In the genomic region with DNA sequence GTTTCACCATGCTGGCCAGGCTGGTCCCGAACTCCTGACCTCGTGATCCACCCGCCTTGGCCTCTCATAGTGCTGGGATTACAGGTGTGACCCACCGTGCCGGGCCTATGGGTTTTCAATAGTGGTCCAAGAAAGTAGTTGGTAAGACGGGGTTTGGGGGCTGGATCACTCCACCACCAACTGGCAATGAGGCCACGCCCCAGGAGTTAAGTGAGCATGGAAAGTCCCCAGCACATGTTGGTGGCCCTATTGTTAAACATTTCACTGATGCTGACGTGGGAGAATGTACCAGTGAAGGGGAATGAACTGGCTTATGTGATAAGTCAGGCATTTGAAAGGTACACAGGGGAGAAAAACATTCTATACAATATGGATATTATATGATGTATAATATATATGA, we compare ENCODE assay signal across 20 cellular contexts.
"Had no signal": no experiment of that assay in that cellular context is flagged by ENCODE, and none has a peak within 500 bp of the region (broad histone marks: within the 10 kb centered on the region; RNA-seq: fewer than 3 reads in every experiment).

No MANE protein-coding gene starts in this region.

- H3K4me3 Mint-ChIP-seq: activated naive CD8-positive, alpha-beta T cell treated with anti-CD3 and anti-CD28 coated beads for 36 hours; activated T-helper 17 cell treated with anti-CD3 and anti-CD28 coated beads, Interleukin-2, amount 50 U/mL, for 72 hours; natural killer cell treated with Interleukin-12 subunit alpha and Interleukin-12 subunit beta and Interleukin-15 and Interleukin-18, amount 100 ng/mL, for 72 hours; type B pancreatic cell had no signal

- H3K4me3 ChIP-seq: cardiac muscle cell, pancreas, right lobe of liver, stomach, testis had no signal

- H3K27me3 ChIP-seq: cardiac muscle cell, neutrophil, pancreas, right lobe of liver, testis had no signal

- H3K4me1 Mint-ChIP-seq: activated naive CD8-positive, alpha-beta T cell treated with anti-CD3 and anti-CD28 coated beads for 36 hours; activated T-helper 17 cell treated with anti-CD3 and anti-CD28 coated beads, Interleukin-2, amount 50 U/mL, for 72 hours had no signal

- ATAC-seq: activated T-helper 17 cell treated with anti-CD3 and anti-CD28 coated beads, Interleukin-2, amount 50 U/mL, for 72 hours; left ventricle myocardium superior; natural killer cell treated with Interleukin-12 subunit alpha and Interleukin-12 subunit beta and Interleukin-15 and Interleukin-18, amount 100 ng/mL, for 72 hours; pancreas; right lobe of liver had no signal

- H3K9me3 Mint-ChIP-seq: activated T-helper 17 cell treated with anti-CD3 and anti-CD28 coated beads, Interleukin-2, amount 50 U/mL, for 72 hours; natural killer cell treated with Interleukin-12 subunit alpha and Interleukin-12 subunit beta and Interleukin-15 and Interleukin-18, amount 100 ng/mL, for 72 hours; type B pancreatic cell had no signal

- H3K27ac ChIP-seq: cardiac muscle cell, neutrophil, pancreas, right lobe of liver, stomach, testis had no signal

- H3K4me1 ChIP-seq: pancreas, right lobe of liver, stomach, testis had no signal

- H3K27ac Mint-ChIP-seq: activated naive CD8-positive, alpha-beta T cell treated with anti-CD3 and anti-CD28 coated beads for 36 hours; activated T-helper 17 cell treated with anti-CD3 and anti-CD28 coated beads, Interleukin-2, amount 50 U/mL, for 72 hours; natural killer cell treated with Interleukin-12 subunit alpha and Interleukin-12 subunit beta and Interleukin-15 and Interleukin-18, amount 100 ng/mL, for 72 hours; type B pancreatic cell had no signal

- H3K9me3 ChIP-seq: neutrophil, pancreas, right lobe of liver, stomach, testis had no signal

- H3K36me3 ChIP-seq: cardiac muscle cell, neutrophil, pancreas, right lobe of liver, stomach had no signal

- H3K36me3 Mint-ChIP-seq: activated naive CD8-positive, alpha-beta T cell treated with anti-CD3 and anti-CD28 coated beads for 36 hours; natural killer cell treated with Interleukin-12 subunit alpha and Interleukin-12 subunit beta and Interleukin-15 and Interleukin-18, amount 100 ng/mL, for 72 hours; type B pancreatic cell had no signal

- DNase-seq: activated CD4-positive, alpha-beta T cell treated with anti-CD3 and anti-CD28 coated beads, Interleukin-2, amount 50 U/mL, for 48 hours; activated naive CD4-positive, alpha-beta T cell; activated naive CD8-positive, alpha-beta T cell treated with anti-CD3 and anti-CD28 coated beads for 36 hours; activated T-cell treated with anti-CD3 and anti-CD28 coated beads, Interleukin-2, amount 50 U/mL, for 1 hour; amniotic stem cell; left ventricle myocardium superior; pancreas; right lobe of liver; small intestine; stimulated activated CD4-positive, alpha-beta T cell treated with anti-CD3 and anti-CD28 coated beads, Interleukin-15, amount 100 ng/mL, for 24 hours; stimulated activated CD4-positive, alpha-beta T cell treated with anti-CD3 and anti-CD28 coated beads, Interleukin-4, amount 100 ng/mL, for 1 hour; stomach; T-helper 2 cell; testis had no signal

- FAIRE-seq: endometrium, pancreas, small intestine had no signal
